9 cellular contexts compared by ENCODE assay signal in the genomic region with DNA sequence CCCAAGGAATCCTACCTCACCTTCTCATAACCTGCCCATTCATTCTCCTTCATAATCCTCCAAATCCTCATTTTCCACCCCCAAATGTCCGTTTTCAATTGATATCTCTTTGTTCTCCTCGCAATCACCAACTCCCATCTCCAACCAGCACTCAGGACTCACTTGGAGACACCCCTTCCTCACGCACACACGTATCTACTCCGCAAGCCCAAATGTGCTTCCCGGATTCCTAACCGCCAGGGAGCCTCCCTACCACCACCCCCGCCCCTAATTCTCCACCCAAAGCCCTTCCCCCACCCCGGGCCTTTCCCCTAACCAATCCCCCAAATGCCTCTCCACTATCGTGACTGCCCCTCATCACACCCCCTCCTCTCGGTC. TPM values are rescaled to one million over a fixed set of nuclear protein-coding genes. Genes with fewer than 3 reads are reported as not detected.
DNase-seq lines count a peak whose midpoint lies in the region; ATAC-seq, FAIRE-seq and TF ChIP-seq lines count a peak whose summit lies in the region.
"Had no signal": no experiment of that assay in that cellular context is flagged by ENCODE, and none has a peak within 500 bp of the region (broad histone marks: within the 10 kb centered on the region; RNA-seq: fewer than 3 reads in every experiment).

No MANE protein-coding gene starts in this region.

- intact Hi-C loops in adrenal gland (cut with DNase I), result no loop called here
- intact Hi-C loops in HepG2 (cut with micrococcal nuclease; ENCODE audit: unreplicated experiment), result loop anchor here (2.0 kb wide), 2 partner anchors 18 to 44 kb away; no protein-coding TSS in a partner anchor

- H3K4me1 Mint-ChIP-seq in activated naive CD4-positive, alpha-beta T cell treated with anti-CD3 and anti-CD28 coated beads, Interleukin-2, amount 50 U/mL, for 24 hours, result peaks cover 38% of the 10 kb centered on the region
- H3K4me1 Mint-ChIP-seq in type B pancreatic cell (ENCODE audit: unreplicated experiment), result peaks cover 37% of the 10 kb centered on the region

- peak overlapping the region; percentile 97 for H3K4me2 ChIP-seq in HepG2 (ENCODE audit: low read depth, low read length)

- TF ChIP-seq POLR2A in adrenal gland (IDR thresholded peaks at IDR 0.05) (no peak), HepG2 (IDR thresholded peaks at IDR 0.05; ENCODE audit: insufficient read depth in 1 of 2, low read depth in 2 of 2, low read length in 2 of 2) (no peak)

- 1 to 2% (median 1%) methylated on average over 11 of the region's 11 CpGs for WGBS in adrenal gland, 4 donors
- 1% methylated on average over 11 of the region's 11 CpGs for WGBS in HepG2 (ENCODE audit: low lambda C conversion rate)

- FAIRE-seq in HepG2 (lab: Jason Lieb, UNC), result no peak
- FAIRE-seq: endometrium had no signal

- no peaks in the 10 kb centered on the region for H3K36me3 ChIP-seq in adrenal gland (replicated peaks in 1 of 2)
- peaks cover 1 to 11% of the 10 kb centered on the region in 2 experiments; a peak in 1 of 5 replicates for H3K36me3 ChIP-seq in HepG2 (replicated peaks in 1 of 2; ENCODE audit: control insufficient read depth in 1 of 2, insufficient read depth in 2 of 2, low read length in 2 of 2)

- peak overlapping the region; percentile 99 for H3K27ac Mint-ChIP-seq in activated naive CD4-positive, alpha-beta T cell treated with anti-CD3 and anti-CD28 coated beads, Interleukin-2, amount 50 U/mL, for 24 hours
- H3K27ac Mint-ChIP-seq in type B pancreatic cell, result peak overlapping the region; percentile 99

- H3K27ac ChIP-seq in adrenal gland (peak overlapping the region; percentile 82 to 99 (median 93)), HepG2 (ENCODE audit: extremely low read length, insufficient read depth, low read length) (peak overlapping the region; percentile 94)

- no peaks in the 10 kb centered on the region for H3K27me3 ChIP-seq in adrenal gland
- no peaks in the 10 kb centered on the region; a peak in 1 of 5 replicates for H3K27me3 ChIP-seq in HepG2 (ENCODE audit: control insufficient read depth in 1 of 2, insufficient read depth in 2 of 2, low read length in 2 of 2)

- no peak for DNase-seq in activated naive CD4-positive, alpha-beta T cell treated with anti-CD3 and anti-CD28 coated beads, Interleukin-2, amount 50 U/mL, for 16 hours
- DNase-seq in adrenal gland (no peak), HepG2 (ENCODE audit: low spot score) (no peak), type B pancreatic cell (ENCODE audit: extremely low spot score, unreplicated experiment) (no peak), RPMI8226 (no peak), NCI-H1694 treated with DMSO at 0.1 percent for 48 hours (lab: John Stamatoyannopoulos, UW) (no peak)
- DNase-seq in stimulated activated CD8-positive, alpha-beta memory T cell treated with anti-CD3 and anti-CD28 coated beads, Interleukin-4, amount 100 ng/mL, for 48 hours, result no peak

- peak overlapping the region; percentile 92 for H3K4me3 Mint-ChIP-seq in activated naive CD4-positive, alpha-beta T cell treated with anti-CD3 and anti-CD28 coated beads, Interleukin-2, amount 50 U/mL, for 24 hours
- peak overlapping the region; percentile 95 for H3K4me3 Mint-ChIP-seq in type B pancreatic cell

- peak overlapping the region; percentile 96 for H3K9ac ChIP-seq in HepG2 (ENCODE audit: insufficient read depth, low read depth, low read length)

- CTCF ChIA-PET in HepG2 (lab: Yijun Ruan, JAX; ENCODE audit: low intra/inter-chr PET ratio, low total read pairs), result no interaction called here

- peaks cover 61% of the 10 kb centered on the region for H3K79me2 ChIP-seq in HepG2 (ENCODE audit: insufficient read depth, low read length)

- no peak for TF ChIP-seq RAD21 in HepG2 (CRISPR knock-in tag; IDR thresholded peaks at IDR 0.05)

- no peaks in the 10 kb centered on the region for H3K36me3 Mint-ChIP-seq in activated naive CD4-positive, alpha-beta T cell treated with anti-CD3 and anti-CD28 coated beads, Interleukin-2, amount 50 U/mL, for 24 hours
- no peaks in the 10 kb centered on the region for H3K36me3 Mint-ChIP-seq in type B pancreatic cell

- in situ Hi-C loops in HepG2 (cut with HindIII; ENCODE audit: extremely low pct_ligation_motif_present, low pct_unique_long_range_greater_than_20kb), result no loop called here

- no peaks in the 10 kb centered on the region for H3K27me3 Mint-ChIP-seq in activated naive CD4-positive, alpha-beta T cell treated with anti-CD3 and anti-CD28 coated beads, Interleukin-2, amount 50 U/mL, for 24 hours
- no peaks in the 10 kb centered on the region for H3K27me3 Mint-ChIP-seq in type B pancreatic cell

- BruUV-seq in HepG2 (replicated peaks; lab: Mats Ljungman, UMichigan), result no TSS peak

- TF ChIP-seq CTCF in adrenal gland (IDR thresholded peaks at IDR 0.05) (no peak), HepG2 (CRISPR knock-in tag; IDR thresholded peaks at IDR 0.05) (no peak), type B pancreatic cell (conservative IDR thresholded peaks at IDR 0.05) (no peak)

- peak; percentile 19 for ATAC-seq in HepG2

- peaks cover 13 to 46% of the 10 kb centered on the region in 2 donors for H3K4me1 ChIP-seq in adrenal gland (replicated peaks in 1 of 2)
- H3K4me1 ChIP-seq in HepG2 (ENCODE audit: insufficient read depth, low read length), result peaks cover 36% of the 10 kb centered on the region

- H3K9me3 Mint-ChIP-seq in activated naive CD4-positive, alpha-beta T cell treated with anti-CD3 and anti-CD28 coated beads, Interleukin-2, amount 50 U/mL, for 24 hours, result no peaks in the 10 kb centered on the region
- no peaks in the 10 kb centered on the region for H3K9me3 Mint-ChIP-seq in type B pancreatic cell

- H3K9me3 ChIP-seq in adrenal gland (replicated peaks in 1 of 3), result no peaks in the 10 kb centered on the region
- H3K9me3 ChIP-seq in HepG2 (ENCODE audit: low read length), result no peaks in the 10 kb centered on the region

- H3K4me3 ChIP-seq in adrenal gland, result peak overlapping the region; percentile 56 to 84 (median 78)
- peak overlapping the region; percentile 95 to 98 (median 95) for H3K4me3 ChIP-seq in HepG2 (replicated peaks in 1 of 3; ENCODE audit: insufficient read depth in 1 of 3, low read depth in 2 of 3, low read length in 3 of 3)

- H4K20me1 ChIP-seq in HepG2 (ENCODE audit: insufficient read depth, low read length), result no peaks in the 10 kb centered on the region

- no peak overlapping the region for H2AFZ ChIP-seq in HepG2 (ENCODE audit: low read length)

- POLR2A ChIA-PET in HepG2 (lab: Yijun Ruan, JAX), result interaction anchor here (1.8 to 1.9 kb wide), 2 partner anchors 14 to 17 kb away, joined by 16 to 18 read pairs; no protein-coding TSS in a partner anchor

- TF ChIP-seq EP300 in HepG2 (IDR thresholded peaks at IDR 0.05; ENCODE audit: low read depth in 2 of 2, low read length in 2 of 2), result no peak
- no peak for TF ChIP-seq EP300 in HepG2 (CRISPR knock-in tag; IDR thresholded peaks at IDR 0.05; ENCODE audit: borderline replicate concordance)

RNA-seq across cellular contexts. Expression of a gene that starts 0.3 kb away (rescaled TPM):
- total RNA-seq in adrenal gland (10 to 100 TPM; 36.5 to 77.8 (median 63.4) TPM), HepG2 (2016; rRNA removed; fragmentation: Illumina TruSeq; extraction: Trizol) (6.9 and 12.5 TPM in 2 replicates), type B pancreatic cell (ENCODE audit: low replicate concordance) (47.4 and 47.5 TPM in 2 replicates)
- polyA plus RNA-seq in adrenal gland (10 to 100 TPM; 21.6 to 57.5 (median 24.3) TPM), HepG2 (2011; rRNA removed) (25.4 and 30.2 TPM in 2 replicates)
- total RNA-seq in HepG2 (2016; cell fraction: cytosol; rRNA removed; fragmentation: Illumina TruSeq; extraction: Trizol; ENCODE audit: low read depth), result 2.1 and 3.7 TPM in 2 replicates
- 6.4 and 9.2 TPM in 2 replicates for total RNA-seq in HepG2 (2016; cell fraction: insoluble cytoplasmic fraction; rRNA removed; fragmentation: Illumina TruSeq; extraction: Trizol)
- 5.5 and 5.7 TPM in 2 replicates for total RNA-seq in HepG2 (2016; cell fraction: membrane; rRNA removed; fragmentation: Illumina TruSeq; extraction: Trizol)
- 11.5 and 12.2 TPM in 2 replicates for total RNA-seq in HepG2 (2016; cell fraction: nucleus; rRNA removed; fragmentation: Illumina TruSeq; extraction: Trizol)
- 21.1 and 22.0 TPM in 2 replicates for polyA plus RNA-seq in HepG2 (2011; cell fraction: cytosol; rRNA removed)
- 28.4 and 32.1 TPM in 2 replicates for polyA plus RNA-seq in HepG2 (2011; cell fraction: nucleus; rRNA removed)
- polyA plus RNA-seq in HepG2 (2012), result 11.1 TPM in 2 replicates
- 1.4 and 1.7 TPM in 2 replicates for polyA plus RNA-seq in HepG2 (2016; cell fraction: cytosol; fragmentation: Illumina TruSeq; extraction: Trizol; ENCODE audit: low read depth)
- 21.4 and 22.8 TPM in 2 replicates for polyA plus RNA-seq in HepG2 (2016; cell fraction: insoluble cytoplasmic fraction; fragmentation: Illumina TruSeq; extraction: Trizol; ENCODE audit: low read depth)
- polyA plus RNA-seq in HepG2 (2016; cell fraction: membrane; fragmentation: Illumina TruSeq; extraction: Trizol; ENCODE audit: low read depth), result 4.0 and 4.6 TPM in 2 replicates
- polyA plus RNA-seq in HepG2 (2016; cell fraction: nucleus; fragmentation: Illumina TruSeq; extraction: Trizol; ENCODE audit: insufficient read depth, low read depth), result 18.0 and 18.6 TPM in 2 replicates
- polyA minus RNA-seq in HepG2 (2011; rRNA and poly(A)+ RNA removed; ENCODE audit: low replicate concordance), result 96.2 and 112 TPM in 2 replicates
- 15.2 and 22.8 TPM in 2 replicates for polyA minus RNA-seq in HepG2 (2011; cell fraction: cytosol; rRNA and poly(A)+ RNA removed)
- 33.0 and 56.2 TPM in 2 replicates for polyA minus RNA-seq in HepG2 (2011; cell fraction: nucleus; rRNA and poly(A)+ RNA removed)

RNA-seq across cellular contexts. Expression of a gene that starts 0.6 kb away (rescaled TPM):
- total RNA-seq in adrenal gland (10 to 100 TPM; 34.3 to 79.5 (median 41.0) TPM), HepG2 (2016; rRNA removed; fragmentation: Illumina TruSeq; extraction: Trizol) (25.3 and 31.5 TPM in 2 replicates), type B pancreatic cell (ENCODE audit: low replicate concordance) (41.3 and 41.8 TPM in 2 replicates)
- polyA plus RNA-seq in adrenal gland (10 to 100 TPM; 16.0 to 25.3 (median 18.4) TPM), HepG2 (2011; rRNA removed) (22.7 and 26.0 TPM in 2 replicates)
- 30.2 and 32.0 TPM in 2 replicates for total RNA-seq in HepG2 (2016; cell fraction: cytosol; rRNA removed; fragmentation: Illumina TruSeq; extraction: Trizol; ENCODE audit: low read depth)
- total RNA-seq in HepG2 (2016; cell fraction: insoluble cytoplasmic fraction; rRNA removed; fragmentation: Illumina TruSeq; extraction: Trizol), result 26.5 and 33.2 TPM in 2 replicates
- total RNA-seq in HepG2 (2016; cell fraction: membrane; rRNA removed; fragmentation: Illumina TruSeq; extraction: Trizol), result 41.9 and 47.4 TPM in 2 replicates
- total RNA-seq in HepG2 (2016; cell fraction: nucleus; rRNA removed; fragmentation: Illumina TruSeq; extraction: Trizol), result 27.6 and 29.3 TPM in 2 replicates
- 14.5 and 17.1 TPM in 2 replicates for polyA plus RNA-seq in HepG2 (2011; cell fraction: cytosol; rRNA removed)
- polyA plus RNA-seq in HepG2 (2011; cell fraction: nucleus; rRNA removed), result 61.8 and 62.4 TPM in 2 replicates
- 11.8 and 14.4 TPM in 2 replicates for polyA plus RNA-seq in HepG2 (2012)
- 26.4 and 35.0 TPM in 2 replicates for polyA plus RNA-seq in HepG2 (2016; cell fraction: cytosol; fragmentation: Illumina TruSeq; extraction: Trizol; ENCODE audit: low read depth)
- polyA plus RNA-seq in HepG2 (2016; cell fraction: insoluble cytoplasmic fraction; fragmentation: Illumina TruSeq; extraction: Trizol; ENCODE audit: low read depth), result 22.0 and 25.4 TPM in 2 replicates
- 28.4 and 35.1 TPM in 2 replicates for polyA plus RNA-seq in HepG2 (2016; cell fraction: membrane; fragmentation: Illumina TruSeq; extraction: Trizol; ENCODE audit: low read depth)
- 28.2 and 30.2 TPM in 2 replicates for polyA plus RNA-seq in HepG2 (2016; cell fraction: nucleus; fragmentation: Illumina TruSeq; extraction: Trizol; ENCODE audit: insufficient read depth, low read depth)
- polyA minus RNA-seq in HepG2 (2011; rRNA and poly(A)+ RNA removed; ENCODE audit: low replicate concordance), result 27.1 and 49.0 TPM in 2 replicates
- polyA minus RNA-seq in HepG2 (2011; cell fraction: cytosol; rRNA and poly(A)+ RNA removed), result 13.7 and 15.7 TPM in 2 replicates
- polyA minus RNA-seq in HepG2 (2011; cell fraction: nucleus; rRNA and poly(A)+ RNA removed), result 55.0 and 69.5 TPM in 2 replicates
